1 cellular context compared by ENCODE assay signal in genomic region chr2:226475650-226476049, GRCh38.
TF ChIP-seq lines count a peak whose summit lies in the region.

No MANE protein-coding gene starts in this region.

TF ChIP-seq in SK-N-SH treated with all-trans-retinoic acid at 6 μM for 48 hours, 23 proteins besides CTCF, POLR2A, EP300 and RAD21 (continued from another document):
- TF ChIP-seq PATZ1 (CRISPR knock-in tag; IDR thresholded peaks at IDR 0.05; ENCODE audit: borderline replicate concordance) (no peak), CSDC2 (CRISPR knock-in tag; IDR thresholded peaks at IDR 0.05) (no peak)
